ENCODE assay signal across 8 cellular contexts in the genomic region with DNA sequence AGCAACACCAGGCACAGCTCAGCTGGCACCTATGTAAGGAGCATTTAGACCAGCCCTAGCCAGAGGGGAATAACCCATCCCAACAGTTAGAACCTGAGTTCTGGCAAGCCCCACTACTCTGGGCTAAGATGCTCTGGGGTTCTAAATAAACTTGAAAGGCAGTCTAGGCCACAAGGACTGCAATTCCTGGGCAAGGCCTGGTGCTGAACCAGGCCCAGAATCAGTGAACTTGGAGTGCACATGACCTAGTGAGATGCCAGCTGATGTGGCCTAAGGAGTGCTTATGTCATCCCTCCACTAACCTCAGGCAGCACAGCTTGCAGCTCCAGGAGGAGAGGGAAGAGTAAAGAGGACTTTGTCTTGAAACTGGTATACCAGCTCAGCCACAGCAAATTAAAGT. TPM values are rescaled to one million over a fixed set of nuclear protein-coding genes. Genes with fewer than 3 reads are reported as not detected.
"Had no signal": no experiment of that assay in that cellular context is flagged by ENCODE, and none has a peak within 500 bp of the region (broad histone marks: within the 10 kb centered on the region; RNA-seq: fewer than 3 reads in every experiment).

No MANE protein-coding gene starts in this region.

- H3K4me3 Mint-ChIP-seq: GM23338, H9, IgD-negative memory B cell had no signal

- H3K4me2 ChIP-seq: GM23338 had no signal

- H2AFZ ChIP-seq: GM23338 had no signal

- H3K27ac ChIP-seq: HL-60 had no signal

- H3K4me3 ChIP-seq: GM23338 had no signal

- DNase-seq: H9, HCEC 1CT had no signal

- H3K27ac Mint-ChIP-seq: GM23338, H9, IgD-negative memory B cell had no signal

- H3K36me3 Mint-ChIP-seq: IgD-negative memory B cell had no signal

- H3K4me1 Mint-ChIP-seq: GM23338, H9, IgD-negative memory B cell had no signal

- ATAC-seq: GM23338, HepG2 had no signal

- H3K9me3 Mint-ChIP-seq: GM23338, IgD-negative memory B cell had no signal

RNA-seq across cellular contexts. Expression of a gene that starts 7.6 kb away (rescaled TPM):
- total RNA-seq: HepG2, HT1080 had no signal
- polyA plus RNA-seq: HepG2, IgD-negative memory B cell had no signal

RNA-seq across cellular contexts. Expression of a gene that starts 28.2 kb away (rescaled TPM):
- total RNA-seq: H1, H9, HepG2, HT1080 had no signal
- polyA plus RNA-seq: GM23338, HepG2, IgD-negative memory B cell had no signal

RNA-seq across cellular contexts. Expression of a gene that starts 46.9 kb away (rescaled TPM):
- total RNA-seq: GM23338, H1, H9, HepG2, HT1080 had no signal
- polyA plus RNA-seq: GM23338, H1, HepG2, IgD-negative memory B cell had no signal
